In genomic region chr17:38325221-38325851, GRCh38 we compare ENCODE assay signal across 2 cellular contexts.
TF ChIP-seq lines count a peak whose summit lies in the region.

No MANE protein-coding gene starts in this region.

TF ChIP-seq in GM12878, 131 proteins besides CTCF, POLR2A, EP300 and RAD21:
- no peak for TF ChIP-seq YY1 (IDR thresholded peaks at IDR 0.05; ENCODE audit: low read depth, low read length)

TF ChIP-seq in HepG2, 621 proteins besides CTCF, POLR2A, EP300 and RAD21:
- TF ChIP-seq NR1H2 (CRISPR knock-in tag; IDR thresholded peaks at IDR 0.05; ENCODE audit: borderline replicate concordance, low read depth) (no peak), DNMT3B (CRISPR knock-in tag; conservative IDR thresholded peaks at IDR 0.05) (no peak), EZH2 (conservative IDR thresholded peaks at IDR 0.05; ENCODE audit: low read depth, low read length) (no peak), ZNF546 (CRISPR knock-in tag; conservative IDR thresholded peaks at IDR 0.05) (no peak), ZNF234 (CRISPR knock-in tag; conservative IDR thresholded peaks at IDR 0.05) (no peak), BRF2 (CRISPR knock-in tag; IDR thresholded peaks at IDR 0.05) (no peak), ATF7 (IDR thresholded peaks at IDR 0.05) (no peak), ATF7 (CRISPR knock-in tag; IDR thresholded peaks at IDR 0.05) (no peak), RBM22 (optimal IDR thresholded peaks at IDR 0.05; ENCODE audit: low read length) (peak; percentile 66), ZBTB43 (CRISPR knock-in tag; conservative IDR thresholded peaks at IDR 0.05) (no peak), RXRB (CRISPR knock-in tag; IDR thresholded peaks at IDR 0.05; ENCODE audit: borderline replicate concordance) (no peak), NCOR1 (IDR thresholded peaks at IDR 0.05; ENCODE audit: borderline replicate concordance, low read length) (no peak), ZNF777 (CRISPR knock-in tag; IDR thresholded peaks at IDR 0.05) (no peak), POLR2G (IDR thresholded peaks at IDR 0.05; ENCODE audit: low read depth, low read length) (peak; percentile 59), ZNF496 (CRISPR knock-in tag; IDR thresholded peaks at IDR 0.05; ENCODE audit: insufficient replicate concordance) (no peak)
- TF ChIP-seq, protein P1, sequence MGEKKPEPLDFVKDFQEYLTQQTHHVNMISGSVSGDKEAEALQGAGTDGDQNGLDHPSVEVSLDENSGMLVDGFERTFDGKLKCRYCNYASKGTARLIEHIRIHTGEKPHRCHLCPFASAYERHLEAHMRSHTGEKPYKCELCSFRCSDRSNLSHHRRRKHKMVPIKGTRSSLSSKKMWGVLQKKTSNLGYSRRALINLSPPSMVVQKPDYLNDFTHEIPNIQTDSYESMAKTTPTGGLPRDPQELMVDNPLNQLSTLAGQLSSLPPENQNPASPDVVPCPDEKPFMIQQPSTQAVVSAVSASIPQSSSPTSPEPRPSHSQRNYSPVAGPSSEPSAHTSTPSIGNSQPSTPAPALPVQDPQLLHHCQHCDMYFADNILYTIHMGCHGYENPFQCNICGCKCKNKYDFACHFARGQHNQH (CRISPR knock-in tag; IDR thresholded peaks at IDR 0.05): no peak
- TF ChIP-seq, protein P2, sequence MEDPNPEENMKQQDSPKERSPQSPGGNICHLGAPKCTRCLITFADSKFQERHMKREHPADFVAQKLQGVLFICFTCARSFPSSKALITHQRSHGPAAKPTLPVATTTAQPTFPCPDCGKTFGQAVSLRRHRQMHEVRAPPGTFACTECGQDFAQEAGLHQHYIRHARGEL (CRISPR knock-in tag; IDR thresholded peaks at IDR 0.05): no peak
- TF ChIP-seq, protein P3, sequence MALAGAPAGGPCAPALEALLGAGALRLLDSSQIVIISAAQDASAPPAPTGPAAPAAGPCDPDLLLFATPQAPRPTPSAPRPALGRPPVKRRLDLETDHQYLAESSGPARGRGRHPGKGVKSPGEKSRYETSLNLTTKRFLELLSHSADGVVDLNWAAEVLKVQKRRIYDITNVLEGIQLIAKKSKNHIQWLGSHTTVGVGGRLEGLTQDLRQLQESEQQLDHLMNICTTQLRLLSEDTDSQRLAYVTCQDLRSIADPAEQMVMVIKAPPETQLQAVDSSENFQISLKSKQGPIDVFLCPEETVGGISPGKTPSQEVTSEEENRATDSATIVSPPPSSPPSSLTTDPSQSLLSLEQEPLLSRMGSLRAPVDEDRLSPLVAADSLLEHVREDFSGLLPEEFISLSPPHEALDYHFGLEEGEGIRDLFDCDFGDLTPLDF (CRISPR knock-in tag; IDR thresholded peaks at IDR 0.05): no peak
